20 cellular contexts compared by ENCODE assay signal in the genomic region with DNA sequence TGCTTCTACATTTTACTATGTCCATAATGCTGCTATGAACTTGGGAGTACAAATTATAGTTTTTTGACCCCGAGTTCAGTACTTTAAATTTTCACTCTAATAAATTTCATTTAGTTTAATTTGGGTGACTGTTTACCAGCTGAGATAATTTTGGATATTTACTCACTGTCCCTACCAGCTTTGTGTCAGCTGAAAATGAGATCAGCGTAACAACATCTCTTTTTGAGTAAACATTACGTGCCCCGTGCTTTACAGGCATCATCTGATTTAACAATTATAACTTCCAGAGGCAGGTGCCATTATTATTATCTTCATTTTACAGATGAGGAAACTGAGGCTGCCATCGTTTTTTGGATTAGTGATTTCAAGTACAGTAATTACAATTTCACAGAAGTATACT.
"Had no signal": no experiment of that assay in that cellular context is flagged by ENCODE, and none has a peak within 500 bp of the region (broad histone marks: within the 10 kb centered on the region; RNA-seq: fewer than 3 reads in every experiment).

No MANE protein-coding gene starts in this region.

- H3K4me1 ChIP-seq: transverse colon had no signal

- H3K27me3 ChIP-seq: adrenal gland, dorsolateral prefrontal cortex, transverse colon had no signal

- H3K4me3 ChIP-seq: adrenal gland, cardiac muscle cell, dorsolateral prefrontal cortex, skin epidermis, transverse colon had no signal

- H3K27ac Mint-ChIP-seq: progenitor cell of endocrine pancreas had no signal

- H3K4me3 Mint-ChIP-seq: nephron progenitor cell had no signal

- H3K4me1 Mint-ChIP-seq: nephron progenitor cell had no signal

- H3K36me3 ChIP-seq: adrenal gland, cardiac muscle cell had no signal

- H3K9me3 ChIP-seq: adrenal gland, transverse colon had no signal

- H3K27me3 Mint-ChIP-seq: progenitor cell of endocrine pancreas had no signal

- ATAC-seq: esophagus mucosa, left ventricle myocardium superior had no signal

- H3K27ac ChIP-seq: cardiac muscle cell, dorsolateral prefrontal cortex, transverse colon had no signal

- DNase-seq: activated CD4-positive, alpha-beta T cell treated with anti-CD3 and anti-CD28 coated beads for 4 hours; activated T-cell treated with anti-CD3 and anti-CD28 coated beads, Interleukin-2, amount 50 U/mL, for 48 hours; adrenal gland; dorsolateral prefrontal cortex; glutamatergic neuron; hypothalamus; kidney glomerular epithelial cell; left ventricle myocardium superior; mesenchymal stem cell; nephron progenitor cell; right cardiac atrium; stimulated activated CD4-positive, alpha-beta T cell treated with anti-CD3 and anti-CD28 coated beads, Interleukin-4, amount 100 ng/mL, for 1 hour; stimulated activated naive CD4-positive, alpha-beta T cell treated with Interleukin-2 at 50 U/mL for 16 hours; substantia nigra; SW 1271; transverse colon had no signal
